In the genomic region with DNA sequence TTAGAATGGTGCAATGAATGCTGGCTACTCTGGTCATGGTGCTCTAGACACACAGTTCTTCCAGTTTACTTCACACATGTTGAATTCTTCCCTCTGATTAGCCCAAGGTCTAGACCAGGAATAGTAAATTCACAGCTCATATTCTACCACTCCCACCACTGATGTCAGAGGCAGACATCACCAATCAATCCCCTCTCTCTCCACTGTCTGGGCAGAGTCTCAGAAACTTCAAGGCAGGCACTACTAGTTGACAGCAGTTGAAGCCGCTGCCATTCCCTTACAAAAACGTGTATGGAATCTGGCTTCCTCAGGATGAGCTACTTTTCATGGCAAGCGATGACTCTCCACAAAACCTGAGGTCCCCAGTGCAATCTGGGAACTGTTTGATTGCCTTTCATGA, we compare ENCODE assay signal across 14 cellular contexts.
DNase-seq lines count a peak whose midpoint lies in the region; ATAC-seq and TF ChIP-seq lines count a peak whose summit lies in the region.
"Had no signal": no experiment of that assay in that cellular context is flagged by ENCODE, and none has a peak within 500 bp of the region (broad histone marks: within the 10 kb centered on the region; RNA-seq: fewer than 3 reads in every experiment).

No MANE protein-coding gene starts in this region.

- H3K9me3 ChIP-seq in MG63 = peaks cover 36% of the 10 kb centered on the region
- no peaks in the 10 kb centered on the region for H3K9me3 ChIP-seq in right lobe of liver
- H3K9me3 ChIP-seq: prostate gland, testis had no signal

- H3K4me3 Mint-ChIP-seq in Calu3 (ENCODE audit: low read depth, unreplicated experiment) = no peak overlapping the region
- H3K4me3 Mint-ChIP-seq in natural killer cell = no peak overlapping the region

- no peak overlapping the region for H3K4me3 ChIP-seq in MG63
- no peak overlapping the region for H3K4me3 ChIP-seq in right lobe of liver
- H3K4me3 ChIP-seq: prostate gland, testis had no signal

- CTCF ChIA-PET in Calu3 (lab: Charles Lee) = interaction anchor here (0.7 kb wide), 1 partner anchor 98 kb away, joined by 3 read pairs; no protein-coding TSS in a partner anchor

- H3K9me3 Mint-ChIP-seq in Calu3 (ENCODE audit: low read depth, unreplicated experiment) (peaks cover 3% of the 10 kb centered on the region), natural killer cell (no peaks in the 10 kb centered on the region)

- no peak for TF ChIP-seq POLR2A in right lobe of liver (IDR thresholded peaks at IDR 0.05)

- H3K27ac ChIP-seq in right lobe of liver = no peak overlapping the region
- H3K27ac ChIP-seq: prostate gland, testis had no signal

- H3K27me3 ChIP-seq in MG63 (no peaks in the 10 kb centered on the region), right lobe of liver (no peaks in the 10 kb centered on the region)
- H3K27me3 ChIP-seq: testis had no signal

- peaks cover 42% of the 10 kb centered on the region for H3K4me1 Mint-ChIP-seq in Calu3 (ENCODE audit: low read depth, unreplicated experiment)
- H3K4me1 Mint-ChIP-seq in natural killer cell = peaks cover 12 to 18% of the 10 kb centered on the region in 2 donors

- H3K36me3 ChIP-seq in MG63 (no peaks in the 10 kb centered on the region), right lobe of liver (no peaks in the 10 kb centered on the region)
- H3K36me3 ChIP-seq: prostate gland had no signal

- no TSS peak for BruUV-seq in Calu3 (replicated peaks; lab: Mats Ljungman, UMichigan)

- ATAC-seq in right lobe of liver (no peak), natural killer cell (no peak)
- ATAC-seq: activated CD4-positive, CD25-positive, alpha-beta regulatory T cell treated with anti-CD3 and anti-CD28 coated beads, Interleukin-2, amount 50 U/mL, for 24 hours had no signal

- H3K27me3 Mint-ChIP-seq in Calu3 (ENCODE audit: unreplicated experiment) = no peaks in the 10 kb centered on the region
- H3K27me3 Mint-ChIP-seq in natural killer cell (ENCODE audit: low read depth in 2 of 2) = peaks cover 2 to 7% of the 10 kb centered on the region in 2 donors

- intact Hi-C loops in Calu3 (cut with micrococcal nuclease; ENCODE audit: unreplicated experiment) (loop anchor here (10.0 kb wide), 1 partner anchor 167 kb away; no protein-coding TSS in a partner anchor), right lobe of liver (cut with DNase I) (no loop called here), natural killer cell (cut with micrococcal nuclease) (no loop called here)

- TF ChIP-seq CTCF in Calu3 (IDR thresholded peaks at IDR 0.05; ENCODE audit: unreplicated experiment) (no peak), right lobe of liver (IDR thresholded peaks at IDR 0.05) (no peak), natural killer cell (IDR thresholded peaks at IDR 0.05) (no peak)

- H3K27ac Mint-ChIP-seq in Calu3 (ENCODE audit: unreplicated experiment) (peak overlapping the region; percentile 27), natural killer cell (no peak overlapping the region)
- H3K27ac Mint-ChIP-seq: activated T-helper 2 cell treated with anti-CD3 and anti-CD28 coated beads, Interferon-gamma antibody, Interleukin-2, Interleukin-4, amounts not matched to agents 10 μg/mL and 5 μg/mL and 100 μg/mL, durations not matched to agents 14 hours and 24 hours and 36 hours had no signal

- DNase-seq in Calu3 (no peak), MG63 (peak; percentile 65), dedifferentiated amniotic fluid mesenchymal stem cell (ENCODE audit: extremely low spot score) (peak; percentile 20), iPS-NIHi7 (ENCODE audit: extremely low spot score) (peak; percentile 48), right lobe of liver (no peak), DMS79 treated with DMSO at 0.1 percent for 48 hours (lab: John Stamatoyannopoulos, UW) (no peak), DMS153 (lab: John Stamatoyannopoulos, UW) (no peak), natural killer cell (no peak)
- DNase-seq: AML-193, NCI-H2171, testis had no signal

- H3K4me1 ChIP-seq in right lobe of liver = no peaks in the 10 kb centered on the region
- H3K4me1 ChIP-seq: prostate gland had no signal

- H3K36me3 Mint-ChIP-seq in Calu3 (ENCODE audit: insufficient read depth, unreplicated experiment) (peaks cover 17% of the 10 kb centered on the region), natural killer cell (no peaks in the 10 kb centered on the region)

- WGBS in right lobe of liver (ENCODE audit: insufficient coverage, low coverage, low lambda C conversion rate, missing lambda C conversion rate) = no CpG with 5 or more reads among the region's 3 CpGs

Comparison
In these comparisons a context has a peak if more than half of its experiments do, and no peak if none do; other contexts are left out.
1. DNase-seq: peak in MG63 (single experiment), dedifferentiated amniotic fluid mesenchymal stem cell (single experiment) and iPS-NIHi7 (single experiment); none in Calu3 (single experiment), right lobe of liver (0 of 3), DMS79 treated with DMSO at 0.1 percent for 48 hours (single experiment), DMS153 (single experiment) and natural killer cell (single experiment).